In the genomic region with DNA sequence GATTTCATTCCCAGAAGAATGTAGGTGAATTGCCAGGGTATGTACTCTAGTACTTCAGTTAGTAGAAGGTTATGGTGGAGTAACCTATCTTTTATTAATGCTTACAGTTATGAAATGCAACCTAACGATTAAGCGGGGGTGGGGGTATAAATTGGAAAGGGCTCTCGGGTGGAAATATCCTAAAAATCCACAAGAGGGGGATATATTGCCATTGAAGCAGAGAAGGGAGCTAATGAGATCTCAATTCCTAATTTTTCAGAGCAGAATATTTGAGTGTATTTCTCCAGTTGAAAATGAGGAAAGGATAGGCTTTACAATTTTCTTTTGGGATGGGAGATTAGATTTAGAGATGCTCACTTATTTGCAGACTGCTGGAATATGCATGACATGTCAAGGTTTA, we compare ENCODE assay signal across 8 cellular contexts.
DNase-seq lines count a peak whose midpoint lies in the region; ATAC-seq and TF ChIP-seq lines count a peak whose summit lies in the region.

No MANE protein-coding gene starts in this region.

- H3K4me3 Mint-ChIP-seq in H9 = no peak overlapping the region

- H4K20me1 ChIP-seq in H9 (ENCODE audit: control insufficient read depth, insufficient read depth, insufficient read length) (no peaks in the 10 kb centered on the region), PC-9 (ENCODE audit: insufficient read depth) (no peaks in the 10 kb centered on the region)

- H3T11ph ChIP-seq in H9 (ENCODE audit: low read length) = no peak overlapping the region

- H3K27ac Mint-ChIP-seq in H9 = no peak overlapping the region

- H3K4me1 ChIP-seq in H9 (ENCODE audit: insufficient read depth, low read length) (no peaks in the 10 kb centered on the region), PC-9 (replicated peaks; ENCODE audit: insufficient read depth) (no peaks in the 10 kb centered on the region)

- H3K27me3 Mint-ChIP-seq in H9 (ENCODE audit: low read depth) = no peaks in the 10 kb centered on the region

- BruUV-seq in PC-9 (replicated peaks; lab: Mats Ljungman, UMichigan) = no TSS peak

- no peak overlapping the region for H2BK5ac ChIP-seq in H9 (ENCODE audit: insufficient read length, low read length)

- H4K8ac ChIP-seq in H9 (replicated peaks; ENCODE audit: insufficient read length, low read depth, low read length) = no peak overlapping the region

- no peaks in the 10 kb centered on the region for H3K23me2 ChIP-seq in H9 (ENCODE audit: insufficient read length, low read depth, low read length, poor library complexity, severe bottlenecking)

- H3K27ac ChIP-seq in H9 (ENCODE audit: insufficient read length, low read depth, low read length) = no peak overlapping the region
- H3K27ac ChIP-seq in PC-9 = no peak overlapping the region

- CTCF ChIA-PET in PC-9 (lab: Charles Lee) = interaction anchor here (0.6 kb wide), 2 partner anchors 24 to 1216 kb away, joined by 4 read pairs; no protein-coding TSS in a partner anchor

- POLR2A ChIA-PET in PC-9 (lab: Charles Lee; ENCODE audit: unreplicated experiment) = no interaction called here

- H3K4me2 ChIP-seq in H9 (ENCODE audit: insufficient read depth, insufficient read length, low read length) = no peak overlapping the region
- H3K4me2 ChIP-seq in PC-9 = no peak overlapping the region

- H2BK120ac ChIP-seq in H9 (ENCODE audit: low read depth, low read length, poor library complexity, severe bottlenecking) = no peak overlapping the region

- H3K27me3 ChIP-seq in H9 (ENCODE audit: insufficient read depth, low read length) (no peaks in the 10 kb centered on the region), PC-9 (ENCODE audit: insufficient read depth, low read depth) (no peaks in the 10 kb centered on the region)

- DNase-seq in A172 (ENCODE audit: low spot score) (peak; percentile 15), H9 (no peak), PC-9 (no peak), foreskin melanocyte (peak; percentile 8)
- DNase-seq in stimulated activated naive CD4-positive, alpha-beta T cell treated with Interleukin-2 at 50 U/mL for 16 hours (lab: John Stamatoyannopoulos, UW) = no peak

- no peak overlapping the region for H2BK12ac ChIP-seq in H9 (ENCODE audit: insufficient read length, low read depth, low read length)

- H3K9me2 ChIP-seq in PC-9 (ENCODE audit: insufficient read depth) = no peaks in the 10 kb centered on the region

- no peak overlapping the region for H3K56ac ChIP-seq in H9 (ENCODE audit: insufficient read length, low read depth, low read length)

- H3K23ac ChIP-seq in H9 (ENCODE audit: insufficient read length, low read depth, low read length) = no peak overlapping the region

- ATAC-seq in GM21528 (IDR thresholded peaks at IDR 0.05; ENCODE audit: low FRiP score, unreplicated experiment) = no peak
- ATAC-seq in HG02981 (IDR thresholded peaks at IDR 0.05; ENCODE audit: unreplicated experiment) = no peak
- ATAC-seq in HG03460 (IDR thresholded peaks at IDR 0.05; ENCODE audit: unreplicated experiment) = no peak

- H4K5ac ChIP-seq in H9 (ENCODE audit: insufficient read length, low read depth, low read length) = no peak overlapping the region

- no peak overlapping the region for H3K4me3 ChIP-seq in PC-9

- no peak overlapping the region for H3K9ac ChIP-seq in H9 (ENCODE audit: extremely low read depth, insufficient read length, low read length)

- H3K18ac ChIP-seq in H9 (ENCODE audit: insufficient read length, low read depth, low read length) = no peak overlapping the region

- H3F3A ChIP-seq in PC-9 (ENCODE audit: insufficient read depth, low read depth) = no peaks in the 10 kb centered on the region

- H2AFZ ChIP-seq in H9 (ENCODE audit: low read length) (no peak overlapping the region), PC-9 (no peak overlapping the region)

- TF ChIP-seq CTCF in H9 (conservative IDR thresholded peaks at IDR 0.05) (peak; percentile 71), PC-9 (conservative IDR thresholded peaks at IDR 0.05) (peak; percentile 60)

- no peak overlapping the region for H2AK5ac ChIP-seq in H9 (ENCODE audit: insufficient read length, low read length)

- no peak overlapping the region for H3K4ac ChIP-seq in H9 (ENCODE audit: low read depth, low read length)

- no peak overlapping the region for H2BK20ac ChIP-seq in H9 (ENCODE audit: low read depth, low read length, poor library complexity, severe bottlenecking)

- H3K9me3 ChIP-seq in H9 (ENCODE audit: control insufficient read depth, low read depth, low read length) (no peaks in the 10 kb centered on the region), PC-9 (ENCODE audit: insufficient read depth, low read depth) (no peaks in the 10 kb centered on the region)

- H3K14ac ChIP-seq in H9 (ENCODE audit: insufficient read depth, low read length) = no peak overlapping the region

- no peaks in the 10 kb centered on the region for H3K9me3 Mint-ChIP-seq in H9

- H3K4me1 Mint-ChIP-seq in H9 = peaks cover 0 to 7% of the 10 kb centered on the region in 2 experiments; a peak in 1 of 4 replicates

- intact Hi-C loops in PC-9 (cut with micrococcal nuclease; ENCODE audit: unreplicated experiment) = no loop called here

- no peaks in the 10 kb centered on the region for H3K36me3 Mint-ChIP-seq in H9 (ENCODE audit: insufficient read depth in 1 of 3, low read depth in 3 of 3)

- no CpG with 5 or more reads among the region's 3 CpGs for WGBS in H9 (ENCODE audit: extremely low coverage, insufficient read length, low lambda C conversion rate)

- H3K79me1 ChIP-seq in H9 (ENCODE audit: insufficient read depth, low read depth, low read length, poor library complexity, severe bottlenecking) = no peaks in the 10 kb centered on the region

- H2BK15ac ChIP-seq in H9 (ENCODE audit: low read depth, low read length) = no peak overlapping the region

- H3K79me2 ChIP-seq in H9 (ENCODE audit: insufficient read depth, low read length) (no peaks in the 10 kb centered on the region), PC-9 (ENCODE audit: low read depth) (no peaks in the 10 kb centered on the region)

- H4K91ac ChIP-seq in H9 (ENCODE audit: insufficient read length, low read depth, low read length) = no peak overlapping the region

- no peaks in the 10 kb centered on the region for H3K36me3 ChIP-seq in PC-9 (ENCODE audit: low read depth)

Comparison
In these comparisons a context has a peak if more than half of its experiments do, and no peak if none do; other contexts are left out.
1. DNase-seq: peak in A172 (single experiment) and foreskin melanocyte (single experiment); none in H9 (single experiment), PC-9 (0 of 2) and stimulated activated naive CD4-positive, alpha-beta T cell treated with Interleukin-2 at 50 U/mL for 16 hours (single experiment).